ENCODE assay signal across 16 cellular contexts in the genomic region with DNA sequence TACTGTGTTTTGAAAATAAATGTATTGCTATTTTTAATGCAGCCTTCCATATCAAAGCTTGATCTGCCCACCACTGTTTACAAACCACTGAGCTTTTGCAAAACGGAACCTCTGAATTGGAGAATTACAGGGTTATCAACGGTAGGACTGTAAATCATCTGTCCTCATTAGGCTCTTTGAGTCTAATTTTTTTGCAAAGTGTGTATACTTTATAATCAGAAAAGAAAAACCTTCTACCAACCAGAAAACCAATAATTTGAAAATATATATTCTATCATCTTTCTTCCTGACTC. TPM values are rescaled to one million over a fixed set of nuclear protein-coding genes. Genes with fewer than 3 reads are reported as not detected.
"Had no signal": no experiment of that assay in that cellular context is flagged by ENCODE, and none has a peak within 500 bp of the region (broad histone marks: within the 10 kb centered on the region; RNA-seq: fewer than 3 reads in every experiment).

No MANE protein-coding gene starts in this region.

- H3K36me3 ChIP-seq: neutrophil, thyroid gland, vagina had no signal

- ATAC-seq: effector memory CD8-positive, alpha-beta T cell; foreskin keratinocyte; naive thymus-derived CD4-positive, alpha-beta T cell; stimulated activated naive B cell treated with anti-CD40 and anti-IgM and Interleukin-4, amounts not matched to agents 10 μg/mL and 1 μg/mL and 100 μg/mL, for 72 hours had no signal

- DNase-seq: activated CD4-positive, alpha-beta T cell treated with anti-CD3 and anti-CD28 coated beads, Interleukin-2, amount 10 ng/mL, durations not matched to agents 7 days and 5 days; dermis blood vessel endothelial cell; effector memory CD8-positive, alpha-beta T cell; foreskin keratinocyte; glutamatergic neuron; left ventricle myocardium inferior; retina; stimulated activated CD4-positive, alpha-beta T cell treated with anti-CD3 and anti-CD28 coated beads, Interleukin-2, amount 100 ng/mL, for 48 hours; stimulated activated naive B cell treated with anti-CD40 and anti-IgM and Interleukin-4, amounts not matched to agents 10 μg/mL and 1 μg/mL and 100 μg/mL, for 72 hours; thyroid gland had no signal

- H3K4me3 Mint-ChIP-seq: activated CD4-positive, alpha-beta T cell treated with anti-CD3 and anti-CD28 coated beads, Interleukin-2, amount 10 ng/mL, durations not matched to agents 7 days and 5 days; activated naive CD4-positive, alpha-beta T cell treated with anti-CD3 and anti-CD28 coated beads for 36 hours; effector memory CD8-positive, alpha-beta T cell; naive thymus-derived CD4-positive, alpha-beta T cell; stimulated activated naive B cell treated with anti-CD40 and anti-IgM and Interleukin-4, amounts not matched to agents 10 μg/mL and 1 μg/mL and 100 μg/mL, for 72 hours had no signal

- H3K36me3 Mint-ChIP-seq: naive thymus-derived CD4-positive, alpha-beta T cell; stimulated activated naive B cell treated with anti-CD40 and anti-IgM and Interleukin-4, amounts not matched to agents 10 μg/mL and 1 μg/mL and 100 μg/mL, for 72 hours had no signal

- H3K9me3 Mint-ChIP-seq: activated CD4-positive, alpha-beta T cell treated with anti-CD3 and anti-CD28 coated beads, Interleukin-2, amount 10 ng/mL, durations not matched to agents 7 days and 5 days; activated naive CD4-positive, alpha-beta T cell treated with anti-CD3 and anti-CD28 coated beads for 36 hours; effector memory CD8-positive, alpha-beta T cell; stimulated activated naive B cell treated with anti-CD40 and anti-IgM and Interleukin-4, amounts not matched to agents 10 μg/mL and 1 μg/mL and 100 μg/mL, for 72 hours had no signal

- H3K9me3 ChIP-seq: ascending aorta, left ventricle myocardium inferior, mucosa of descending colon, neutrophil, thyroid gland, vagina had no signal

- H3K4me3 ChIP-seq: ascending aorta, left ventricle myocardium inferior, mucosa of descending colon, thyroid gland, vagina had no signal

- H3K4me1 ChIP-seq: thyroid gland had no signal

- H3K27ac Mint-ChIP-seq: activated CD4-positive, alpha-beta T cell treated with anti-CD3 and anti-CD28 coated beads, Interleukin-2, amount 10 ng/mL, durations not matched to agents 7 days and 5 days; activated naive CD4-positive, alpha-beta T cell treated with anti-CD3 and anti-CD28 coated beads for 36 hours; effector memory CD8-positive, alpha-beta T cell; stimulated activated naive B cell treated with anti-CD40 and anti-IgM and Interleukin-4, amounts not matched to agents 10 μg/mL and 1 μg/mL and 100 μg/mL, for 72 hours had no signal

- H3K27me3 ChIP-seq: ascending aorta, foreskin keratinocyte, thyroid gland, vagina had no signal

- H3K27ac ChIP-seq: ascending aorta, foreskin keratinocyte, left ventricle myocardium inferior, neutrophil, thyroid gland, vagina had no signal

RNA-seq across cellular contexts. Expression of gene SLC2A8, which starts 6.8 kb away (rescaled TPM):
- polyA plus RNA-seq: naive thymus-derived CD4-positive, alpha-beta T cell had no signal
